ENCODE assay signal across 16 cellular contexts in genomic region chr18:52236134-52236533, GRCh38.
DNase-seq lines count a peak whose midpoint lies in the region; ATAC-seq, FAIRE-seq and TF ChIP-seq lines count a peak whose summit lies in the region.
"Had no signal": no experiment of that assay in that cellular context is flagged by ENCODE, and none has a peak within 500 bp of the region (broad histone marks: within the 10 kb centered on the region; RNA-seq: fewer than 3 reads in every experiment).

No MANE protein-coding gene starts in this region.

- peaks cover 6% of the 10 kb centered on the region for H3F3A ChIP-seq in GM23248 (ENCODE audit: insufficient read depth)
- no peaks in the 10 kb centered on the region for H3F3A ChIP-seq in smooth muscle cell (ENCODE audit: low read depth)

- H3K9ac ChIP-seq in GM23248 (no peak overlapping the region), adipocyte (ENCODE audit: low read length) (no peak overlapping the region), smooth muscle cell (ENCODE audit: low read depth) (no peak overlapping the region)

- H3K27ac ChIP-seq in GM23248 (no peak overlapping the region), smooth muscle cell (ENCODE audit: low read depth) (peak overlapping the region; percentile 55), small intestine (ENCODE audit: low read depth in 1 of 2, low read length in 1 of 2) (no peak overlapping the region)

- H3K4me1 ChIP-seq in GM23248 (ENCODE audit: insufficient read depth) (0 out of 2 replicates have a peak, but pooled peaks cover 10% of the 10 kb centered on the region), adipocyte (ENCODE audit: control insufficient read depth, insufficient read depth, low read length) (no peaks in the 10 kb centered on the region), smooth muscle cell (ENCODE audit: low read depth) (no peaks in the 10 kb centered on the region), small intestine (ENCODE audit: control insufficient read depth in 2 of 2, insufficient read depth in 1 of 2, low read depth in 1 of 2, low read length in 1 of 2) (no peaks in the 10 kb centered on the region)

- H3K4me3 ChIP-seq in GM23248 (no peak overlapping the region), adipocyte (ENCODE audit: low read length) (no peak overlapping the region), smooth muscle cell (no peak overlapping the region), small intestine (ENCODE audit: low read depth in 1 of 2, low read length in 2 of 2) (no peak overlapping the region)

- FAIRE-seq in small intestine (lab: Jason Lieb, UNC) = no peak
- FAIRE-seq: GM12891, GM19239 had no signal

- no peak for TF ChIP-seq CTCF in smooth muscle cell (IDR thresholded peaks at IDR 0.05; ENCODE audit: borderline replicate concordance, insufficient read depth, poor library complexity, severe bottlenecking)

- H3K79me2 ChIP-seq in GM23248 (ENCODE audit: insufficient read depth) = no peaks in the 10 kb centered on the region
- no peaks in the 10 kb centered on the region for H3K79me2 ChIP-seq in smooth muscle cell (ENCODE audit: low read depth)

- H3K4me2 ChIP-seq in GM23248 (ENCODE audit: unreplicated experiment) (no peak overlapping the region), smooth muscle cell (no peak overlapping the region)

- no peak for ATAC-seq in GM18907 (IDR thresholded peaks at IDR 0.05; ENCODE audit: unreplicated experiment)
- ATAC-seq: Right ventricle myocardium inferior had no signal

- H3K27me3 ChIP-seq in GM23248 (replicated peaks; ENCODE audit: insufficient read depth) (no peaks in the 10 kb centered on the region), adipocyte (replicated peaks; ENCODE audit: control insufficient read depth, insufficient read depth, low read length) (no peaks in the 10 kb centered on the region), smooth muscle cell (ENCODE audit: low read depth) (no peaks in the 10 kb centered on the region), small intestine (ENCODE audit: control insufficient read depth in 2 of 2, insufficient read depth in 2 of 2, low read length in 2 of 2) (no peaks in the 10 kb centered on the region)

- no peaks in the 10 kb centered on the region for H4K20me1 ChIP-seq in GM23248 (ENCODE audit: insufficient read depth)
- no peaks in the 10 kb centered on the region for H4K20me1 ChIP-seq in smooth muscle cell (ENCODE audit: low read depth)

- DNase-seq in GM23248 (peak; percentile 74), adipocyte (ENCODE audit: low read depth) (peak; percentile 19), fibroblast of peridontal ligament (ENCODE audit: extremely low read depth) (peak; percentile 3), smooth muscle cell (lab: John Stamatoyannopoulos, UW; ENCODE audit: unreplicated experiment) (no peak), small intestine (no peak), NCI-H2196 treated with DMSO at 0.1 percent for 48 hours (lab: John Stamatoyannopoulos, UW; ENCODE audit: unreplicated experiment) (no peak)
- DNase-seq: C1 segment of cervical spinal cord, HCEC 1CT, IMR-90, NCI-H1417, NCI-H1930, NCI-H524 treated with DMSO at 0.1 percent for 48 hours had no signal

- in situ Hi-C loops in GM23248 (cut with MboI) = no loop called here

- H2AFZ ChIP-seq in GM23248 (no peak overlapping the region), smooth muscle cell (ENCODE audit: low read depth) (no peak overlapping the region)

- WGBS in GM23248 (ENCODE audit: low coverage in 1 of 2, low lambda C conversion rate in 2 of 2, missing lambda C conversion rate in 2 of 2), 2 experiments = 7 to 17% methylated on average over 1 of the region's 1 CpG
- WGBS in smooth muscle cell (ENCODE audit: low lambda C conversion rate) = 86% methylated on average over 1 of the region's 1 CpG
- 39 to 91% (median 85%) methylated on average over 1 of the region's 1 CpG for WGBS in small intestine, 3 donors

- H3K9me3 ChIP-seq in GM23248 (ENCODE audit: low read depth) = no peaks in the 10 kb centered on the region
- no peaks in the 10 kb centered on the region for H3K9me3 ChIP-seq in adipocyte (ENCODE audit: control insufficient read depth, low read length)
- H3K9me3 ChIP-seq in smooth muscle cell (replicated peaks; ENCODE audit: low read depth) = no peaks in the 10 kb centered on the region
- no peaks in the 10 kb centered on the region for H3K9me3 ChIP-seq in small intestine (ENCODE audit: control insufficient read depth, low read depth)

- H3K9me2 ChIP-seq in GM23248 (ENCODE audit: insufficient read depth) = no peaks in the 10 kb centered on the region; the same call in 1 of the 2 replicates

- H3K36me3 ChIP-seq in GM23248 (ENCODE audit: low read depth) = no peaks in the 10 kb centered on the region
- no peaks in the 10 kb centered on the region for H3K36me3 ChIP-seq in adipocyte (ENCODE audit: control insufficient read depth, insufficient read depth, low read length, severe bottlenecking)
- H3K36me3 ChIP-seq in smooth muscle cell (ENCODE audit: low read depth) = no peaks in the 10 kb centered on the region
- H3K36me3 ChIP-seq in small intestine (ENCODE audit: control insufficient read depth in 2 of 2, insufficient read depth in 2 of 2, low read length in 2 of 2) = no peaks in the 10 kb centered on the region

Comparison
In these comparisons a context has a peak if more than half of its experiments do, and no peak if none do; other contexts are left out.
1. DNase-seq: peak in GM23248 (single experiment), adipocyte (single experiment) and fibroblast of peridontal ligament (single experiment); none in smooth muscle cell (single experiment), small intestine (single experiment) and NCI-H2196 treated with DMSO at 0.1 percent for 48 hours (single experiment).